Comparison of ENCODE assay signal across 12 cellular contexts in genomic region chr12:54383041-54383609, GRCh38. TPM values are rescaled to one million over a fixed set of nuclear protein-coding genes. Genes with fewer than 3 reads are reported as not detected.
A peak's percentile ranks its signal among the peaks of the same experiment; 100 is the strongest.
DNase-seq lines count a peak whose midpoint lies in the region; ATAC-seq, FAIRE-seq and TF ChIP-seq lines count a peak whose summit lies in the region.
"Had no signal": no experiment of that assay in that cellular context is flagged by ENCODE, and none has a peak within 500 bp of the region (broad histone marks: within the 10 kb centered on the region; RNA-seq: fewer than 3 reads in every experiment).

No MANE protein-coding gene starts in this region.

- peaks cover 5 to 52% (median 25%) of the 10 kb centered on the region in 4 donors for H3K4me1 ChIP-seq in stomach
- H3K4me1 ChIP-seq: pancreas had no signal

- no peak for TF ChIP-seq EP300 in stomach (IDR thresholded peaks at IDR 0.05)

- CTCF ChIA-PET in RWPE1 (lab: Yijun Ruan, JAX): interaction anchor here (1.1 kb wide), 1 partner anchor 16 kb away, joined by 5 read pairs; no protein-coding TSS in a partner anchor

- TF ChIP-seq POLR2A in stomach (IDR thresholded peaks at IDR 0.05): no peak

- TF ChIP-seq CTCF in RWPE1 (conservative IDR thresholded peaks at IDR 0.05; ENCODE audit: low read depth) (no peak), stomach (IDR thresholded peaks at IDR 0.05) (no peak)

- no peak for FAIRE-seq in frontal cortex (lab: Jason Lieb, UNC)
- FAIRE-seq: H1, pancreas had no signal

- 73 to 88% (median 74%) methylated on average over 3 of the region's 3 CpGs for WGBS in stomach, 5 donors

- no peaks in the 10 kb centered on the region for H3K27me3 ChIP-seq in stomach
- H3K27me3 ChIP-seq: cardiac muscle cell, pancreas had no signal

- H3K27ac ChIP-seq in RWPE1: peak overlapping the region; percentile 73
- H3K27ac ChIP-seq in stomach: peak overlapping the region in 3 of 5 donors; percentile 63 to 72 (median 72)
- H3K27ac ChIP-seq: cardiac muscle cell, pancreas had no signal

- intact Hi-C loops in stomach (cut with DNase I; ENCODE audit: low total_unique reads): no loop called here

- POLR2A ChIA-PET in RWPE1 (lab: Yijun Ruan, JAX; ENCODE audit: low non-redundant PET): interaction anchor here (0.6 kb wide), 1 partner anchor 32 kb away, joined by 3 read pairs; no protein-coding TSS in a partner anchor

- H3K4me3 ChIP-seq in stomach: no peak overlapping the region
- H3K4me3 ChIP-seq: cardiac muscle cell, pancreas had no signal

- H3K36me3 ChIP-seq in stomach: no peaks in the 10 kb centered on the region
- H3K36me3 ChIP-seq: cardiac muscle cell, pancreas had no signal

- no peaks in the 10 kb centered on the region for H3K9me3 ChIP-seq in stomach
- H3K9me3 ChIP-seq: Caco-2, pancreas had no signal

- peak; percentile 69 for DNase-seq in activated CD8-positive, alpha-beta memory T cell treated with anti-CD3 and anti-CD28 coated beads, Interleukin-2, amount 50 U/mL, for 48 hours
- DNase-seq in activated CD8-positive, alpha-beta memory T cell treated with anti-CD3 and anti-CD28 coated beads for 24 hours: no peak
- DNase-seq in RWPE1 (ENCODE audit: low spot score): peak; percentile 90
- DNase-seq in fibroblast of gingiva (ENCODE audit: low read depth): peak; percentile 94
- DNase-seq in stomach: no peak
- no peak for DNase-seq in NCI-H510A (lab: John Stamatoyannopoulos, UW)
- DNase-seq in frontal cortex (ENCODE audit: low spot score in 2 of 2): no peak
- DNase-seq: Caco-2, pancreas had no signal

- no peak for ATAC-seq in HG03342 (IDR thresholded peaks at IDR 0.05; ENCODE audit: unreplicated experiment)

RNA-seq across cellular contexts. Expression of gene ZNF385A, which starts 1.4 kb away (rescaled TPM):
- total RNA-seq in stomach (10 to 100 TPM in 1 of 5 donors, 1 to 10 TPM in 4; 1.2 to 35.7 (median 2.6) TPM), frontal cortex (1.2 TPM)
- 10 to 100 TPM; 16.9 to 35.1 (median 17.6) TPM for polyA plus RNA-seq in stomach

RNA-seq across cellular contexts. Expression of gene GPR84, which starts 18.8 kb away (rescaled TPM):
- total RNA-seq in stomach: not detected
- polyA plus RNA-seq in stomach: 1 to 10 TPM in 1 of 3 donors, under 1 TPM in 2; 0.46 to 1.4 (median 0.50) TPM
- total RNA-seq in frontal cortex: not detected
- total RNA-seq: Caco-2, H1 had no signal
- polyA plus RNA-seq: cardiac muscle cell had no signal

RNA-seq across cellular contexts. Expression of gene ITGA5, which starts 35.9 kb away (rescaled TPM):
- 100 to 1,000 TPM in 2 of 5 donors, 10 to 100 TPM in 3; 53.7 to 182 (median 88.8) TPM for total RNA-seq in stomach
- 100 to 1,000 TPM in 1 of 3 donors, 10 to 100 TPM in 2; 29.3 to 102 (median 33.2) TPM for polyA plus RNA-seq in stomach
- 3.7 TPM for total RNA-seq in frontal cortex

RNA-seq across cellular contexts. Expression of gene COPZ1, which starts 58.2 kb away (rescaled TPM):
- total RNA-seq in stomach: 10 to 100 TPM; 14.6 to 91.6 (median 42.4) TPM
- 100 to 1,000 TPM in 2 of 3 donors, 10 to 100 TPM in 1; 92.4 to 133 (median 108) TPM for polyA plus RNA-seq in stomach
- total RNA-seq in frontal cortex: 59.9 TPM

Comparison
In these comparisons a context has a peak if more than half of its experiments do, and no peak if none do; other contexts are left out.
1. DNase-seq: peak in activated CD8-positive, alpha-beta memory T cell treated with anti-CD3 and anti-CD28 coated beads, Interleukin-2, amount 50 U/mL, for 48 hours (single experiment), RWPE1 (single experiment) and fibroblast of gingiva (single experiment); none in activated CD8-positive, alpha-beta memory T cell treated with anti-CD3 and anti-CD28 coated beads for 24 hours (single experiment), stomach (single experiment), NCI-H510A (single experiment) and frontal cortex (0 of 2).
2. RNA of gene ITGA5, which starts 35.9 kb away (total RNA-seq): 53.7 to 182 TPM in stomach; 3.7 TPM in frontal cortex (single experiment); every median in the first group is over 10 times any median in the second.